8 cellular contexts compared by ENCODE assay signal in genomic region chr12:63151061-63151897, GRCh38. TPM values are rescaled to one million over a fixed set of nuclear protein-coding genes. Genes with fewer than 3 reads are reported as not detected.
DNase-seq lines count a peak whose midpoint lies in the region; ATAC-seq and TF ChIP-seq lines count a peak whose summit lies in the region.

TSS of gene AVPR1A (minus strand) at chr12:63151201. CDS start at chr12:63150836, 365 bp downstream.

- CTCF ChIA-PET in BJ (lab: Yijun Ruan, JAX) = interaction anchor here (0.7 to 2.0 kb wide), 19 partner anchors 9 to 1218 kb away, joined by 3 to 20 read pairs (median 4); no protein-coding TSS in a partner anchor

- intact Hi-C loops in breast epithelium (cut with DNase I; ENCODE audit: low total_unique reads) = no loop called here

- H3K4me3 ChIP-seq in BJ (ENCODE audit: low read depth, low read length) = peak within 1 kb of the TSS; percentile 11; the same call in 1 of the 2 replicates
- peak within 1 kb of the TSS; percentile 48 to 70 (median 53) for H3K4me3 ChIP-seq in breast epithelium
- H3K4me3 ChIP-seq in thymus (ENCODE audit: low read length) = peak within 1 kb of the TSS; percentile 46

- H3K36me3 ChIP-seq in BJ (ENCODE audit: control insufficient read depth, insufficient read depth, low read length) = no peaks in the 10 kb centered on the region
- H3K36me3 ChIP-seq in breast epithelium = no peaks in the 10 kb centered on the region
- H3K36me3 ChIP-seq in thymus (ENCODE audit: control insufficient read depth, insufficient read depth) = no peaks in the 10 kb centered on the region

- peaks cover 29% of the 10 kb centered on the region for H3K27me3 ChIP-seq in BJ (ENCODE audit: control insufficient read depth, insufficient read depth, low read length)
- peaks cover 3 to 54% of the 10 kb centered on the region in 2 donors for H3K27me3 ChIP-seq in breast epithelium
- H3K27me3 ChIP-seq in thymus (ENCODE audit: control insufficient read depth, insufficient read depth) = peaks cover 12% of the 10 kb centered on the region

- H3K9me3 ChIP-seq in breast epithelium (no peaks in the 10 kb centered on the region), thymus (ENCODE audit: control insufficient read depth) (no peaks in the 10 kb centered on the region)

- TF ChIP-seq CTCF in BJ (IDR thresholded peaks at IDR 0.05; ENCODE audit: insufficient read depth, low read depth, low read length) = no peak
- TF ChIP-seq CTCF in breast epithelium (IDR thresholded peaks at IDR 0.05) = no peak

- POLR2A ChIA-PET in BJ (lab: Charles Lee) = no interaction called here

- no peak for TF ChIP-seq POLR2A in breast epithelium (IDR thresholded peaks at IDR 0.05)

- DNase-seq in BJ (ENCODE audit: low read depth) = no peak
- peak; percentile 32 for DNase-seq in HuH-7.5 (ENCODE audit: low spot score)
- no peak for DNase-seq in breast epithelium (ENCODE audit: low spot score in 2 of 2)
- DNase-seq in left lobe of liver (ENCODE audit: low spot score) = peak; percentile 56
- DNase-seq in NCI-H1436 treated with DMSO at 0.1 percent for 48 hours (lab: John Stamatoyannopoulos, UW) = no peak

- H3K4me1 ChIP-seq in breast epithelium (peaks cover 0 to 9% of the 10 kb centered on the region in 2 donors), thymus (ENCODE audit: control insufficient read depth, insufficient read depth, low read length) (peaks cover 12% of the 10 kb centered on the region)

- H3K27ac ChIP-seq in breast epithelium = peak within 1 kb of the TSS in 1 of 2 donors; percentile 28
- no peak within 1 kb of the TSS for H3K27ac ChIP-seq in thymus (ENCODE audit: low read depth)

- WGBS in thymus = 2% methylated on average over 41 of the region's 41 CpGs

- peak; percentile 56 for ATAC-seq in left lobe of liver
- ATAC-seq in GM18868 (IDR thresholded peaks at IDR 0.05; ENCODE audit: unreplicated experiment) = no peak
- ATAC-seq in GM18909 (IDR thresholded peaks at IDR 0.05; ENCODE audit: poor library complexity, unreplicated experiment) = no peak

RNA-seq across cellular contexts. Expression of gene AVPR1A, which starts in this region (rescaled TPM):
- polyA plus RNA-seq in BJ (2011; rRNA removed) (not detected in 2 replicates), thymus (1.7 TPM)
- not detected in 2 replicates for polyA minus RNA-seq in BJ (2011; rRNA and poly(A)+ RNA removed)
- total RNA-seq in breast epithelium (10 to 100 TPM in 2 of 3 donors, 1 to 10 TPM in 1; 7.5 to 50.4 (median 14.7) TPM), left lobe of liver (14.6 TPM)

Comparison
In these comparisons a context has a peak if more than half of its experiments do, and no peak if none do; other contexts are left out.
1. DNase-seq: peak in HuH-7.5 (single experiment) and left lobe of liver (single experiment); none in BJ (single experiment), breast epithelium (0 of 2) and NCI-H1436 treated with DMSO at 0.1 percent for 48 hours (single experiment).
2. Peak in every context shown above with its lines, with median percentiles within 50 percentile points of each other: H3K4me3 ChIP-seq.